ENCODE assay signal across 23 cellular contexts in genomic region chr1:64873576-64873975, GRCh38.
"Had no signal": no experiment of that assay in that cellular context is flagged by ENCODE, and none has a peak within 500 bp of the region (broad histone marks: within the 10 kb centered on the region; RNA-seq: fewer than 3 reads in every experiment).

No MANE protein-coding gene starts in this region.

- H3K27me3 ChIP-seq: foreskin keratinocyte, right lobe of liver, testis, uterus had no signal

- H2AFZ ChIP-seq: parathyroid adenoma had no signal

- H3K4me3 Mint-ChIP-seq: activated naive CD8-positive, alpha-beta T cell treated with anti-CD3 and anti-CD28 coated beads, Interleukin-2, amount 10 ng/mL, durations not matched to agents 7 days and 5 days; activated T-cell treated with anti-CD3 and anti-CD28 coated beads, Interleukin-2, amount 50 U/mL, for 24 hours; mesothelial cell of epicardium; stimulated activated effector memory CD8-positive, alpha-beta T cell treated with anti-CD3 and anti-CD28 coated beads, Interleukin-12 subunit alpha, Interleukin-12 subunit beta, amount 100 ng/mL, for 72 hours; WTC11 had no signal

- H3K27ac Mint-ChIP-seq: activated naive CD8-positive, alpha-beta T cell treated with anti-CD3 and anti-CD28 coated beads, Interleukin-2, amount 10 ng/mL, durations not matched to agents 7 days and 5 days; activated T-cell treated with anti-CD3 and anti-CD28 coated beads, Interleukin-2, amount 50 U/mL, for 24 hours; activated T-helper 2 cell treated with anti-CD3 and anti-CD28 coated beads, Interferon-gamma antibody, Interleukin-2, Interleukin-4, amounts not matched to agents 10 μg/mL and 5 μg/mL and 100 μg/mL, durations not matched to agents 14 hours and 24 hours and 36 hours; mesothelial cell of epicardium; stimulated activated effector memory CD8-positive, alpha-beta T cell treated with anti-CD3 and anti-CD28 coated beads, Interleukin-12 subunit alpha, Interleukin-12 subunit beta, amount 100 ng/mL, for 72 hours; WTC11 had no signal

- H3K27me3 Mint-ChIP-seq: activated naive CD8-positive, alpha-beta T cell treated with anti-CD3 and anti-CD28 coated beads, Interleukin-2, amount 10 ng/mL, durations not matched to agents 7 days and 5 days; activated T-cell treated with anti-CD3 and anti-CD28 coated beads, Interleukin-2, amount 50 U/mL, for 24 hours had no signal

- H3K4me1 Mint-ChIP-seq: mesothelial cell of epicardium had no signal

- ATAC-seq: foreskin keratinocyte; left lobe of liver; right lobe of liver; stimulated activated effector memory CD8-positive, alpha-beta T cell treated with anti-CD3 and anti-CD28 coated beads, Interleukin-12 subunit alpha, Interleukin-12 subunit beta, amount 100 ng/mL, for 72 hours; WTC11 had no signal

- H3K27ac ChIP-seq: foreskin keratinocyte, parathyroid adenoma, right lobe of liver, testis, uterus had no signal

- DNase-seq: activated naive CD4-positive, alpha-beta T cell treated with Interleukin-2 at 50 U/mL for 16 hours; activated naive CD8-positive, alpha-beta T cell treated with anti-CD3 and anti-CD28 coated beads, Interleukin-2, amount 10 ng/mL, durations not matched to agents 7 days and 5 days; activated T-cell treated with anti-CD3 and anti-CD28 coated beads, Interleukin-2, amount 50 U/mL, for 24 hours; amygdala; cortex of kidney; foreskin keratinocyte; nucleus accumbens; right lobe of liver; small intestine; stimulated activated CD4-positive, alpha-beta T cell treated with anti-CD3 and anti-CD28 coated beads, Interleukin-2, amount 100 ng/mL, for 24 hours; T-helper 1 cell; T-helper 9 cell; testis; trophoblast cell; uterus had no signal

- H3K9me3 ChIP-seq: right lobe of liver, testis, uterus had no signal

- H3K9ac ChIP-seq: parathyroid adenoma had no signal

- H3K4me1 ChIP-seq: foreskin keratinocyte, parathyroid adenoma, right lobe of liver, testis, uterus had no signal

- H3K9me3 Mint-ChIP-seq: activated naive CD8-positive, alpha-beta T cell treated with anti-CD3 and anti-CD28 coated beads, Interleukin-2, amount 10 ng/mL, durations not matched to agents 7 days and 5 days; activated T-cell treated with anti-CD3 and anti-CD28 coated beads, Interleukin-2, amount 50 U/mL, for 24 hours; activated T-helper 2 cell treated with anti-CD3 and anti-CD28 coated beads, Interferon-gamma antibody, Interleukin-2, Interleukin-4, amounts not matched to agents 10 μg/mL and 5 μg/mL and 100 μg/mL, durations not matched to agents 14 hours and 24 hours and 36 hours; mesothelial cell of epicardium; stimulated activated effector memory CD8-positive, alpha-beta T cell treated with anti-CD3 and anti-CD28 coated beads, Interleukin-12 subunit alpha, Interleukin-12 subunit beta, amount 100 ng/mL, for 72 hours; WTC11 had no signal

- H3K79me2 ChIP-seq: parathyroid adenoma had no signal

- H3K4me3 ChIP-seq: lung, right lobe of liver, testis, uterus had no signal

- FAIRE-seq: endometrium, small intestine had no signal

- H3K36me3 ChIP-seq: uterus had no signal
